ENCODE assay signal across 20 cellular contexts in the genomic region with DNA sequence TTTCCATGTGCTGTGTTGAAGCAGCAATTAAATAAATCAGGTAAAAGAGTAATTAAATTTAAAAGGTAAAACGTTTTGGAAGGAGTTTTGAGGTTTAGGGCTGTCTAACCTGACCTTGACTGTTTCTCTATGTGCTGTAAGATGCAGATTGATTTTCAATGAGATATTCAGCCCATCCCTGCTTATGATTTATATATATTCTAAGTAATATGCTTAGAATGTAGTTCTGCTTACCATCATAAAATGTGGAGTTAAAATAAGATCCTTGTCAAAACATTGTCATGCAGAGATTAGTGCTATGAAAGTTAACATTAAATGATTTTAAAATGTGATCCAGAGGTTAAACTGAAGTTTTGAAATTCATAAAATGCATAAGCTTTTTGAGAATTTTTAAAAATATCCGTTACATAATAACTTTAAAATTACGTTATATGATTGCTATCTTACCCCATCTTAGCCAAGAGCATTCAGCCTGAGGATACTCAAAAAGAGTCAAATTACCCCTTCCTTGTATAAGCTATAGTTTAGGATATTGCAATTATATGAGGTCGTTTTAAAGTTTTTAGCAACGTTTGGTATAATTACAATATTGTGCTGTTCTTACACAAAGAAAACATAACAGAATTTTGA.
A peak's percentile ranks its signal among the peaks of the same experiment; 100 is the strongest.
DNase-seq lines count a peak whose midpoint lies in the region; ATAC-seq lines count a peak whose summit lies in the region.
"Had no signal": no experiment of that assay in that cellular context is flagged by ENCODE, and none has a peak within 500 bp of the region (broad histone marks: within the 10 kb centered on the region; RNA-seq: fewer than 3 reads in every experiment).

No MANE protein-coding gene starts in this region.

- ATAC-seq in activated CD8-positive, alpha-beta memory T cell treated with anti-CD3 and anti-CD28 coated beads, Interleukin-2, amount 10 ng/mL, durations not matched to agents 7 days and 5 days: no peak
- ATAC-seq in GM18502 (IDR thresholded peaks at IDR 0.05; ENCODE audit: poor library complexity, unreplicated experiment): peak; percentile 18
- ATAC-seq in T-helper 17 cell: no peak
- ATAC-seq in effector memory CD8-positive, alpha-beta T cell (replicated peaks): no peak
- ATAC-seq: left colon had no signal

- CTCF ChIA-PET in activated CD8-positive, alpha-beta memory T cell treated with anti-CD3 and anti-CD28 coated beads, Interleukin-2, amount 10 ng/mL, durations not matched to agents 7 days and 5 days (lab: Charles Lee): interaction anchor here (1.0 to 1.9 kb wide), 9 partner anchors 11 to 347 kb away, joined by 3 to 7 read pairs (median 4); no protein-coding TSS in a partner anchor

- peaks cover 27% of the 10 kb centered on the region for H3K36me3 Mint-ChIP-seq in activated CD8-positive, alpha-beta memory T cell treated with anti-CD3 and anti-CD28 coated beads, Interleukin-2, amount 10 ng/mL, durations not matched to agents 7 days and 5 days
- peaks cover 3% of the 10 kb centered on the region for H3K36me3 Mint-ChIP-seq in T-helper 17 cell (ENCODE audit: low read depth)
- H3K36me3 Mint-ChIP-seq in effector memory CD8-positive, alpha-beta T cell (ENCODE audit: insufficient read depth): no peaks in the 10 kb centered on the region

- H3K27me3 Mint-ChIP-seq in activated CD8-positive, alpha-beta memory T cell treated with anti-CD3 and anti-CD28 coated beads, Interleukin-2, amount 10 ng/mL, durations not matched to agents 7 days and 5 days: no peaks in the 10 kb centered on the region
- H3K27me3 Mint-ChIP-seq in T-helper 17 cell: no peaks in the 10 kb centered on the region
- no peaks in the 10 kb centered on the region for H3K27me3 Mint-ChIP-seq in effector memory CD8-positive, alpha-beta T cell
- H3K27me3 Mint-ChIP-seq: B cell, brain had no signal

- peak overlapping the region; percentile 96 for H3K27ac Mint-ChIP-seq in activated CD8-positive, alpha-beta memory T cell treated with anti-CD3 and anti-CD28 coated beads, Interleukin-2, amount 10 ng/mL, durations not matched to agents 7 days and 5 days
- peak overlapping the region; percentile 74 for H3K27ac Mint-ChIP-seq in T-helper 17 cell
- peak overlapping the region; percentile 86 for H3K27ac Mint-ChIP-seq in effector memory CD8-positive, alpha-beta T cell
- H3K27ac Mint-ChIP-seq: B cell, brain had no signal

- no peaks in the 10 kb centered on the region for H3K9me3 ChIP-seq in T-helper 17 cell (ENCODE audit: control insufficient read depth, low read length, poor library complexity, severe bottlenecking)
- H3K9me3 ChIP-seq: Caco-2 had no signal

- H3K9me3 Mint-ChIP-seq in activated CD8-positive, alpha-beta memory T cell treated with anti-CD3 and anti-CD28 coated beads, Interleukin-2, amount 10 ng/mL, durations not matched to agents 7 days and 5 days (ENCODE audit: low read depth): no peaks in the 10 kb centered on the region
- no peaks in the 10 kb centered on the region for H3K9me3 Mint-ChIP-seq in effector memory CD8-positive, alpha-beta T cell
- H3K9me3 Mint-ChIP-seq: H9 had no signal

- H3K4me1 Mint-ChIP-seq in activated CD8-positive, alpha-beta memory T cell treated with anti-CD3 and anti-CD28 coated beads, Interleukin-2, amount 10 ng/mL, durations not matched to agents 7 days and 5 days: peaks cover 18% of the 10 kb centered on the region
- H3K4me1 Mint-ChIP-seq in T-helper 17 cell: peaks cover 6% of the 10 kb centered on the region
- peaks cover 4 to 8% of the 10 kb centered on the region in 2 donors for H3K4me1 Mint-ChIP-seq in effector memory CD8-positive, alpha-beta T cell (ENCODE audit: low read depth in 2 of 2)
- H3K4me1 Mint-ChIP-seq: brain had no signal

- no peak for DNase-seq in activated CD8-positive, alpha-beta memory T cell treated with anti-CD3 and anti-CD28 coated beads, Interleukin-2, amount 10 ng/mL, durations not matched to agents 7 days and 5 days
- no peak for DNase-seq in activated CD8-positive, alpha-beta memory T cell treated with anti-CD3 and anti-CD28 coated beads, Interleukin-2, amount 50 U/mL, for 4 hours
- DNase-seq in T-helper 17 cell: no peak
- no peak for DNase-seq in effector memory CD8-positive, alpha-beta T cell
- DNase-seq in NCI-H446 (lab: John Stamatoyannopoulos, UW): no peak
- no peak for DNase-seq in DMS114 treated with DMSO at 0.1 percent for 48 hours (lab: John Stamatoyannopoulos, UW; ENCODE audit: unreplicated experiment)
- no peak for DNase-seq in germinal center (ENCODE audit: low spot score)
- DNase-seq: Caco-2; DMS79 treated with DMSO at 0.1 percent for 48 hours; effector CD4-positive, alpha-beta T cell; erythroblast; H9; left colon; NCI-H1436; NCI-H446 treated with DMSO at 0.1 percent for 48 hours; occipital lobe; SHP77 had no signal

- peak overlapping the region; percentile 44 for H3K4me3 Mint-ChIP-seq in activated CD8-positive, alpha-beta memory T cell treated with anti-CD3 and anti-CD28 coated beads, Interleukin-2, amount 10 ng/mL, durations not matched to agents 7 days and 5 days
- no peak overlapping the region for H3K4me3 Mint-ChIP-seq in T-helper 17 cell
- H3K4me3 Mint-ChIP-seq in effector memory CD8-positive, alpha-beta T cell: peak overlapping the region in 1 of 2 donors; percentile 57
- H3K4me3 Mint-ChIP-seq: B cell, brain, H9 had no signal
